ENCODE assay signal across 6 cellular contexts in the genomic region with DNA sequence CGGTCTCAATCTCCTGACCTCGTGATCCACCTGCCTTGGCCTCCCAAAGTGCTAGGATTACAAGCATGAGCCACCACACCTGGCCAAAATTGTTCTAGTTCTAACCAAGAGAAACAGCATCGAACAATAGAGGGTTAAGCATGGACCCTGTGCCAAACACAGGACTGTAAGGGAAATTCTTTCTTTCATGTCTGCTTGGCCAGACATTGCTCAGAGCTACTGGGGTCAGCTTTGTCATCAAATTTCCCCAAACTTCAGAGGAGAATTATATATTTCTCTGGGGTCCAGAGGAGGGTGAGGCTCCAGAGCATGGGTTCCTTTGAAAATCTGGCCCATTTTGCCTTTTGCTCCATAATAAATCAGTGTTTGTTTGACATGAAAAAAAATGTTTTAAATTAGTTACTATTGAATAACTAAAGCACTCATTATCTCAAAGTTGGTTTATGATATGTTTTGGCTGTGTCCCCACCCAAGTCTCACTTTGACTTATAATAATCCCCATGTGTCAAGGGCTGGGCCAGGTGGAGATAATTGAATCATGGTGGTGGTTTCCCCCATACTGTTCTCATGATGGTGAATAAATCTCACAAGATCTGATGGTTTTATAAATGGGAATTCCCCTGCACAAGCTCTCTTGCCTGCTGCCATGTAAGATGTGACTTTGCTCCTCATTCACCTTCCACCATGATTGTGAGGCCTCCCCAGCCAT. TPM values are rescaled to one million over a fixed set of nuclear protein-coding genes. Genes with fewer than 3 reads are reported as not detected.
"Had no signal": no experiment of that assay in that cellular context is flagged by ENCODE, and none has a peak within 500 bp of the region (broad histone marks: within the 10 kb centered on the region; RNA-seq: fewer than 3 reads in every experiment).

No MANE protein-coding gene starts in this region.

RNA-seq across cellular contexts. Expression of a gene that starts 29.2 kb away (rescaled TPM):
- total RNA-seq: GM23338, H1, H9 had no signal

RNA-seq across cellular contexts. Expression of a gene that starts 34.9 kb away (rescaled TPM):
- total RNA-seq: H9, HT-29, IMR-90, K562 had no signal

RNA-seq across cellular contexts. Expression of a gene that starts 51.2 kb away (rescaled TPM):
- total RNA-seq: GM23338, H1, H9, HT-29, IMR-90, K562 had no signal

RNA-seq across cellular contexts. Expression of a gene that starts 58.3 kb away (rescaled TPM):
- total RNA-seq: GM23338, H1, H9, HT-29, K562 had no signal
